Comparison of ENCODE assay signal across 13 cellular contexts in genomic region chr18:24063121-24063731, GRCh38. TPM values are rescaled to one million over a fixed set of nuclear protein-coding genes. Genes with fewer than 3 reads are reported as not detected.
DNase-seq lines count a peak whose midpoint lies in the region; ATAC-seq, FAIRE-seq and TF ChIP-seq lines count a peak whose summit lies in the region.
"Had no signal": no experiment of that assay in that cellular context is flagged by ENCODE, and none has a peak within 500 bp of the region (broad histone marks: within the 10 kb centered on the region; RNA-seq: fewer than 3 reads in every experiment).

No MANE protein-coding gene starts in this region.

- H3K9me3 ChIP-seq in liver (ENCODE audit: control insufficient read depth in 4 of 4, low read length in 3 of 4) (no peaks in the 10 kb centered on the region), psoas muscle (no peaks in the 10 kb centered on the region)

- 48% methylated on average over 4 of the region's 4 CpGs for WGBS in liver
- 81 to 97% (median 93%) methylated on average over 4 of the region's 4 CpGs for WGBS in psoas muscle, 3 donors

- no peaks in the 10 kb centered on the region for H3K27me3 ChIP-seq in liver (ENCODE audit: control insufficient read depth in 4 of 4, insufficient read depth in 4 of 4, low read length in 3 of 4)
- H3K27me3 ChIP-seq in psoas muscle (ENCODE audit: insufficient read depth in 3 of 3, low read length in 2 of 3), result no peaks in the 10 kb centered on the region
- H3K27me3 ChIP-seq: cardiac muscle cell had no signal

- intact Hi-C loops in psoas muscle (cut with DNase I), result no loop called here

- ATAC-seq in HG03460 (IDR thresholded peaks at IDR 0.05; ENCODE audit: unreplicated experiment), result no peak
- ATAC-seq in psoas muscle, result no peak

- H3K4me1 ChIP-seq in liver (ENCODE audit: control insufficient read depth in 4 of 4, insufficient read depth in 4 of 4, low read length in 3 of 4) (peaks cover 5 to 38% (median 19%) of the 10 kb centered on the region in 4 donors), psoas muscle (no peaks in the 10 kb centered on the region)

- H3K27ac ChIP-seq in liver (ENCODE audit: low read depth in 1 of 2, low read length in 2 of 2) (peak overlapping the region; percentile 68 to 73), psoas muscle (no peak overlapping the region)
- H3K27ac ChIP-seq: cardiac muscle cell had no signal

- H3K36me3 ChIP-seq in liver (ENCODE audit: control insufficient read depth in 4 of 4, insufficient read depth in 3 of 4, low read depth in 1 of 4, low read length in 3 of 4) (peaks cover 0 to 4% (median 1%) of the 10 kb centered on the region in 4 donors), psoas muscle (ENCODE audit: insufficient read depth in 1 of 2, low read depth in 1 of 2) (no peaks in the 10 kb centered on the region)
- H3K36me3 ChIP-seq: cardiac muscle cell had no signal

- H3K4me3 ChIP-seq in liver (ENCODE audit: low read depth in 1 of 3, low read length in 3 of 3), result no peak overlapping the region
- no peak overlapping the region for H3K4me3 ChIP-seq in psoas muscle
- H3K4me3 ChIP-seq: cardiac muscle cell had no signal

- DNase-seq in AG08396 (ENCODE audit: low spot score) (peak; percentile 50), HCEC 1CT (peak; percentile 64), astrocyte of the hippocampus (ENCODE audit: low read depth, low spot score) (peak; percentile 58), psoas muscle (no peak), KG1 (lab: John Stamatoyannopoulos, UW) (no peak), GM19239 (ENCODE audit: insufficient read length, low spot score) (no peak)
- DNase-seq: foreskin melanocyte; NCI-H1092; NCI-H748 treated with DMSO at 0.1 percent for 48 hours; stimulated activated CD4-positive, alpha-beta T cell treated with anti-CD3 and anti-CD28 coated beads, Interleukin-2, amount 100 ng/mL, for 48 hours had no signal

- no peak for TF ChIP-seq RAD21 in liver (IDR thresholded peaks at IDR 0.05)

- TF ChIP-seq CTCF in liver (IDR thresholded peaks at IDR 0.05; ENCODE audit: low read depth, low read length, missing input control) (no peak), psoas muscle (IDR thresholded peaks at IDR 0.05) (no peak)

- FAIRE-seq in GM19239 (lab: Jason Lieb, UNC), result no peak

- no peak overlapping the region for H3K9ac ChIP-seq in liver (ENCODE audit: low read depth in 1 of 2, low read length in 2 of 2)

TF ChIP-seq in liver, 16 proteins besides CTCF, POLR2A, EP300 and RAD21:
- TF ChIP-seq HNF4A (conservative IDR thresholded peaks at IDR 0.05) (no peak), ATF3 (IDR thresholded peaks at IDR 0.05) (no peak), EGR1 (IDR thresholded peaks at IDR 0.05; ENCODE audit: low read depth in 2 of 2) (no peak), REST (IDR thresholded peaks at IDR 0.05) (no peak), FOXA1 (IDR thresholded peaks at IDR 0.05) (no peak), JUND (IDR thresholded peaks at IDR 0.05) (no peak)

RNA-seq across cellular contexts. Expression of gene TTC39C, which starts 48.7 kb away (rescaled TPM):
- total RNA-seq in liver, result 10 to 100 TPM; 22.8 to 55.1 TPM
- polyA plus RNA-seq in liver, result 10 to 100 TPM; 35.3 to 41.9 TPM
- 1 to 10 TPM; 1.2 to 2.4 (median 1.7) TPM for total RNA-seq in psoas muscle
- polyA plus RNA-seq in psoas muscle, result 1 to 10 TPM in 1 of 3 donors, under 1 TPM in 2; 0.48 to 1.1 (median 0.51) TPM

Comparison
In these comparisons a context has a peak if more than half of its experiments do, and no peak if none do; other contexts are left out.
1. DNase-seq: peak in AG08396 (single experiment), HCEC 1CT (single experiment) and astrocyte of the hippocampus (single experiment); none in psoas muscle (0 of 2), KG1 (single experiment) and GM19239 (single experiment).
2. RNA of gene TTC39C, which starts 48.7 kb away (total RNA-seq): 22.8 to 55.1 TPM in liver; 1.2 to 2.4 TPM in psoas muscle; every median in the first group is over 4 times any median in the second.